ENCODE assay signal across 31 cellular contexts in the genomic region with DNA sequence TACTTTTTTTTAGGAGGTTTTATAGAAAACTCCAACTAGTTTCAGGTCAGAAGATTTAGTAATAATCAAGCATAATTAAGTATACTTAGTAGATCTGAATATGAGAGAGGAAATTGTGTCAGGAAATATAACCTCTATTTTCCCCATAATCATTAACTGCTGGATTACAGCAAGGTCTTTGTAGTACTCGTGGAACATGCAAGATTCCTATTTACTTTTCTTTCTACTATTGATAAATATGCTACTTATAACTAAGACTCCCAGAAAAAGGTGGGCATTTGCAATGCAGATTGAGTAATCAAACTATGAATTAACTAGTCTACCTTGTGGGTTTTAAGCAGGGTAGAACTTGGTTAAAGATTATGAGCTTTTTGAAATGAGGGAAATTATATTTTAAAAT.
"Had no signal": no experiment of that assay in that cellular context is flagged by ENCODE, and none has a peak within 500 bp of the region (broad histone marks: within the 10 kb centered on the region; RNA-seq: fewer than 3 reads in every experiment).

No MANE protein-coding gene starts in this region.

- H3K27ac ChIP-seq: epithelial cell of prostate, esophagus squamous epithelium, gastroesophageal sphincter, WERI-Rb-1 had no signal

- H3K9me3 Mint-ChIP-seq: activated B cell treated with CpG ODN at 0.5 μM for 24 hours; activated CD8-positive, alpha-beta T cell treated with anti-CD3 and anti-CD28 coated beads for 36 hours; activated T-cell treated with anti-CD3 and anti-CD28 coated beads, Interleukin-2, amount 50 U/mL, for 4 hours had no signal

- H3K4me3 ChIP-seq: esophagus squamous epithelium, gastroesophageal sphincter had no signal

- H3K4me1 ChIP-seq: esophagus squamous epithelium, gastroesophageal sphincter had no signal

- DNase-seq: activated B cell treated with CpG ODN at 0.5 μM for 24 hours; activated CD4-positive, alpha-beta T cell treated with anti-CD3 and anti-CD28 coated beads for 48 hours; activated CD4-positive, alpha-beta T cell treated with anti-CD3 and anti-CD28 coated beads, Interleukin-2, amount 50 U/mL, for 1 hour; activated CD4-positive, alpha-beta T cell treated with anti-CD3 and anti-CD28 coated beads, Interleukin-2, amount 50 U/mL, for 48 hours; activated CD8-positive, alpha-beta memory T cell treated with anti-CD3 and anti-CD28 coated beads for 24 hours; activated CD8-positive, alpha-beta T cell treated with anti-CD3 and anti-CD28 coated beads for 36 hours; activated effector memory CD4-positive, alpha-beta T cell treated with Interleukin-2 at 50 U/mL for 16 hours; activated gamma-delta T cell treated with Interleukin-2 at 50 U/mL for 16 hours; activated naive CD4-positive, alpha-beta T cell treated with anti-CD3 and anti-CD28 coated beads, Interleukin-2, amount 50 U/mL, for 16 hours; activated naive CD4-positive, alpha-beta T cell treated with Interleukin-2 at 50 U/mL for 16 hours; activated T-cell treated with anti-CD3 and anti-CD28 coated beads, Interleukin-2, amount 50 U/mL, for 4 hours; amniotic stem cell; anterior cingulate cortex; caudate nucleus; cortex of kidney; dermis blood vessel endothelial cell; effector CD4-positive, alpha-beta T cell; effector memory CD8-positive, alpha-beta T cell; esophagus squamous epithelium; foreskin melanocyte; T-helper 2 cell; WERI-Rb-1 had no signal

- H3K4me3 Mint-ChIP-seq: activated B cell treated with CpG ODN at 0.5 μM for 24 hours; activated CD8-positive, alpha-beta T cell treated with anti-CD3 and anti-CD28 coated beads for 36 hours; activated naive CD8-positive, alpha-beta T cell; activated T-cell treated with anti-CD3 and anti-CD28 coated beads, Interleukin-2, amount 50 U/mL, for 4 hours; activated T-helper 17 cell treated with anti-CD3 and anti-CD28 coated beads, Interleukin-2, amount 50 U/mL, for 72 hours; effector memory CD8-positive, alpha-beta T cell had no signal

- H3K27me3 ChIP-seq: esophagus squamous epithelium, gastroesophageal sphincter had no signal

- H3K4me1 Mint-ChIP-seq: activated B cell treated with CpG ODN at 0.5 μM for 24 hours; activated T-helper 17 cell treated with anti-CD3 and anti-CD28 coated beads, Interleukin-2, amount 50 U/mL, for 72 hours had no signal

- H3K27ac Mint-ChIP-seq: activated B cell treated with CpG ODN at 0.5 μM for 24 hours; activated CD8-positive, alpha-beta T cell treated with anti-CD3 and anti-CD28 coated beads for 36 hours; activated naive CD8-positive, alpha-beta T cell; activated T-helper 17 cell treated with anti-CD3 and anti-CD28 coated beads, Interleukin-2, amount 50 U/mL, for 72 hours; effector memory CD8-positive, alpha-beta T cell had no signal

- FAIRE-seq: astrocyte, colon, endothelial cell of umbilical vein, TTC549 had no signal

- H3K36me3 Mint-ChIP-seq: activated naive CD8-positive, alpha-beta T cell had no signal

- ATAC-seq: activated CD4-positive, CD25-positive, alpha-beta regulatory T cell treated with anti-CD3 and anti-CD28 coated beads, Interleukin-2, amount 50 U/mL, for 24 hours; activated CD8-positive, alpha-beta T cell treated with anti-CD3 and anti-CD28 coated beads for 36 hours; activated T-cell treated with anti-CD3 and anti-CD28 coated beads, Interleukin-2, amount 50 U/mL, for 4 hours; activated T-helper 17 cell treated with anti-CD3 and anti-CD28 coated beads, Interleukin-2, amount 50 U/mL, for 72 hours; effector memory CD8-positive, alpha-beta T cell; gastroesophageal sphincter had no signal

- H3K27me3 Mint-ChIP-seq: activated B cell treated with CpG ODN at 0.5 μM for 24 hours; activated CD8-positive, alpha-beta T cell treated with anti-CD3 and anti-CD28 coated beads for 36 hours; activated naive CD8-positive, alpha-beta T cell; activated T-helper 17 cell treated with anti-CD3 and anti-CD28 coated beads, Interleukin-2, amount 50 U/mL, for 72 hours; effector memory CD8-positive, alpha-beta T cell had no signal

- H3K9me3 ChIP-seq: esophagus squamous epithelium, gastroesophageal sphincter had no signal

- H3K36me3 ChIP-seq: esophagus squamous epithelium, gastroesophageal sphincter, WERI-Rb-1 had no signal
